ENCODE assay signal across 8 cellular contexts in genomic region chr3:46845860-46846623, GRCh38. TPM values are rescaled to one million over a fixed set of nuclear protein-coding genes. Genes with fewer than 3 reads are reported as not detected.
DNase-seq lines count a peak whose midpoint lies in the region; ATAC-seq and TF ChIP-seq lines count a peak whose summit lies in the region.

No MANE protein-coding gene starts in this region.

- peak overlapping the region; percentile 22 for H3K4me3 Mint-ChIP-seq in osteocyte (ENCODE audit: unreplicated experiment)

- H3K27me3 ChIP-seq in RWPE2 (ENCODE audit: insufficient read depth, poor library complexity, severe bottlenecking) = no peaks in the 10 kb centered on the region
- no peaks in the 10 kb centered on the region for H3K27me3 ChIP-seq in testis

- H3K4me1 ChIP-seq in RWPE2 (ENCODE audit: insufficient read depth, poor library complexity, severe bottlenecking) = no peaks in the 10 kb centered on the region
- H3K4me1 ChIP-seq in testis = peaks cover 7% of the 10 kb centered on the region

- H3K27ac Mint-ChIP-seq in osteocyte (ENCODE audit: unreplicated experiment) = peak overlapping the region; percentile 60

- TF ChIP-seq CTCF in RWPE2 (IDR thresholded peaks at IDR 0.05; ENCODE audit: poor library complexity, severe bottlenecking) (peak; percentile 36), osteocyte (IDR thresholded peaks at IDR 0.05) (peak; percentile 68), testis (IDR thresholded peaks at IDR 0.05) (peak; percentile 19 to 52 (median 47))

- H3K27ac ChIP-seq in RWPE2 (ENCODE audit: poor library complexity, severe bottlenecking) (no peak overlapping the region), testis (peak overlapping the region in 1 of 2 donors; percentile 45)

- H3K4me1 Mint-ChIP-seq in osteocyte (ENCODE audit: unreplicated experiment) = peaks cover 45% of the 10 kb centered on the region

- peaks cover 25% of the 10 kb centered on the region for H3K9me3 Mint-ChIP-seq in osteocyte (ENCODE audit: unreplicated experiment)

- intact Hi-C loops in testis (cut with DNase I; ENCODE audit: low total_unique reads) = no loop called here

- peak; percentile 72 for ATAC-seq in GM18867 (IDR thresholded peaks at IDR 0.05; ENCODE audit: unreplicated experiment)
- ATAC-seq in HG03196 (IDR thresholded peaks at IDR 0.05; ENCODE audit: unreplicated experiment) = peak; percentile 64
- ATAC-seq in RWPE2 (ENCODE audit: low read depth) = peak; percentile 57

- no peak for TF ChIP-seq POLR2A in testis (IDR thresholded peaks at IDR 0.05)

- in situ Hi-C loops in ACHN (cut with HindIII; ENCODE audit: low pct_ligation_motif_present, low pct_unique_long_range_greater_than_20kb, low sequenced_read_pairs) = no loop called here

- peaks cover 5% of the 10 kb centered on the region for H3K9me3 ChIP-seq in RWPE2 (ENCODE audit: severe bottlenecking)
- H3K9me3 ChIP-seq in testis = no peaks in the 10 kb centered on the region

- no peaks in the 10 kb centered on the region for H3K36me3 ChIP-seq in RWPE2 (ENCODE audit: low read depth)
- no peaks in the 10 kb centered on the region for H3K36me3 ChIP-seq in testis (ENCODE audit: low read depth, missing control alignments)

- H3K36me3 Mint-ChIP-seq in osteocyte (ENCODE audit: unreplicated experiment) = peaks cover 6% of the 10 kb centered on the region

- WGBS in testis, 2 donors = 1 to 8% methylated on average over 4 to 20 of the region's 53 CpGs

- DNase-seq in ACHN = peak; percentile 81
- no peak for DNase-seq in RWPE2 (ENCODE audit: low spot score)
- peak; percentile 80 for DNase-seq in activated naive CD4-positive, alpha-beta T cell treated with Interleukin-2 at 50 U/mL for 16 hours
- DNase-seq in globus pallidus (ENCODE audit: low spot score) = peak; percentile 70
- DNase-seq in osteocyte (ENCODE audit: extremely low spot score, unreplicated experiment) = peak; percentile 93
- DNase-seq in testis = peak; percentile 82

- H3K27me3 Mint-ChIP-seq in osteocyte (ENCODE audit: unreplicated experiment) = peaks cover 12% of the 10 kb centered on the region

- peak overlapping the region; percentile 13 for H3K4me3 ChIP-seq in RWPE2 (ENCODE audit: severe bottlenecking)
- peak overlapping the region; percentile 57 to 64 for H3K4me3 ChIP-seq in testis

RNA-seq across cellular contexts. Expression of gene MYL3, which starts 17.2 kb away (rescaled TPM):
- total RNA-seq in osteocyte (1.6 and 3.0 TPM in 2 replicates), testis (1 to 10 TPM; 1.2 to 3.0 TPM)
- 14.5 TPM for polyA plus RNA-seq in testis (ENCODE audit: insufficient read depth, low read depth, low replicate concordance)

RNA-seq across cellular contexts. Expression of gene PTH1R, which starts 31.5 kb away (rescaled TPM):
- 12.9 and 15.4 TPM in 2 replicates for total RNA-seq in osteocyte
- 10 to 100 TPM in 1 of 2 donors, 1 to 10 TPM in 1; 8.4 to 11.3 TPM for total RNA-seq in testis
- polyA plus RNA-seq in testis (ENCODE audit: insufficient read depth, low read depth, low replicate concordance) = 10.2 TPM
